Comparison of ENCODE assay signal across 27 cellular contexts in the genomic region with DNA sequence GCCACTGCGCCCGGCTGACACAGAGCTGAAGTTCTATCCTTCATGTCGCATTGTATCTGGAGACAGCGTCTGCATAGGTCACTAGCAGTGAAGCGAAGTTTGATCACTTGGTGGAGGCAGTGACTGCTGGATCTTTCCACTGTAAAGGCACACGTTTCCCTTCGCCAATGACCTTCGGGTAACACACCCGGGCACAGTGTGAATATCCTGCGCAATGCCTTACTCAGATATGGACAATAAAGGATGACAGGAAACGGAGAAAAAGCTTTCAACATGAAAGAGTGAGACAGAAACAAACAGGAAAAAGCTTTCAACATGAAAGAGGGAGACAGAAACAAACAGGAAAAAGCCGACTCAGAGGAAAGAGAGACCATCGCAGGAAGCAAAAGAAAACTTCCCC. TPM values are rescaled to one million over a fixed set of nuclear protein-coding genes. Genes with fewer than 3 reads are reported as not detected.
DNase-seq lines count a peak whose midpoint lies in the region; ATAC-seq and TF ChIP-seq lines count a peak whose summit lies in the region.
"Had no signal": no experiment of that assay in that cellular context is flagged by ENCODE, and none has a peak within 500 bp of the region (broad histone marks: within the 10 kb centered on the region; RNA-seq: fewer than 3 reads in every experiment).

No MANE protein-coding gene starts in this region.

- ATAC-seq in activated CD4-positive, alpha-beta T cell treated with anti-CD3 and anti-CD28 coated beads for 36 hours: peak; percentile 69
- peak; percentile 37 for ATAC-seq in CD4-positive, alpha-beta T cell (ENCODE audit: poor library complexity)
- ATAC-seq in right lobe of liver (peak in 3 of 4 donors; percentile 30 to 51 (median 36)), GM18498 (IDR thresholded peaks at IDR 0.05; ENCODE audit: unreplicated experiment) (no peak)
- ATAC-seq: activated CD4-positive, CD25-positive, alpha-beta regulatory T cell treated with anti-CD3 and anti-CD28 coated beads, Interleukin-2, amount 50 U/mL, for 24 hours; body of pancreas; heart right ventricle; natural killer cell treated with Interleukin-12 subunit alpha and Interleukin-12 subunit beta and Interleukin-15 and Interleukin-18, amount 100 ng/mL, for 72 hours had no signal

- H3K27me3 Mint-ChIP-seq in activated CD4-positive, alpha-beta T cell treated with anti-CD3 and anti-CD28 coated beads for 36 hours: no peaks in the 10 kb centered on the region
- H3K27me3 Mint-ChIP-seq in CD4-positive, alpha-beta T cell: no peaks in the 10 kb centered on the region
- H3K27me3 Mint-ChIP-seq in activated T-helper 1 cell treated with anti-CD3 and anti-CD28 coated beads, Interleukin-12 subunit alpha, Interleukin-12 subunit beta, Interleukin-2, Interleukin-4 antibody, amounts not matched to agents 30 ng/mL and 10 ng/mL and 1 ng/mL, durations not matched to agents 14 hours and 24 hours and 36 hours (ENCODE audit: insufficient read depth): peaks cover 2% of the 10 kb centered on the region
- H3K27me3 Mint-ChIP-seq: IgD-negative memory B cell; natural killer cell treated with Interleukin-12 subunit alpha and Interleukin-12 subunit beta and Interleukin-15 and Interleukin-18, amount 100 ng/mL, for 72 hours; type B pancreatic cell had no signal

- H3K4me3 Mint-ChIP-seq in activated CD4-positive, alpha-beta T cell treated with anti-CD3 and anti-CD28 coated beads for 36 hours: peak overlapping the region; percentile 39
- H3K4me3 Mint-ChIP-seq in CD4-positive, alpha-beta T cell: peak overlapping the region; percentile 13
- H3K4me3 Mint-ChIP-seq in activated T-helper 1 cell treated with anti-CD3 and anti-CD28 coated beads, Interleukin-12 subunit alpha, Interleukin-12 subunit beta, Interleukin-2, Interleukin-4 antibody, amounts not matched to agents 30 ng/mL and 10 ng/mL and 1 ng/mL, durations not matched to agents 14 hours and 24 hours and 36 hours: peak overlapping the region; percentile 48
- H3K4me3 Mint-ChIP-seq: natural killer cell treated with Interleukin-12 subunit alpha and Interleukin-12 subunit beta and Interleukin-15 and Interleukin-18, amount 100 ng/mL, for 72 hours; type B pancreatic cell had no signal

- no peak overlapping the region for H3K27ac ChIP-seq in CD4-positive, alpha-beta T cell (ENCODE audit: low read depth, low read length)
- H3K27ac ChIP-seq in right lobe of liver (no peak overlapping the region), Peyer's patch (no peak overlapping the region)
- H3K27ac ChIP-seq: 22Rv1, body of pancreas, heart right ventricle, RWPE1, stomach had no signal

- WGBS in right lobe of liver (ENCODE audit: insufficient coverage, low coverage, low lambda C conversion rate, missing lambda C conversion rate): 62% methylated on average over 13 of the region's 13 CpGs

- H3K27me3 ChIP-seq in CD4-positive, alpha-beta T cell (ENCODE audit: control insufficient read depth, insufficient read depth, low read length): no peaks in the 10 kb centered on the region
- H3K27me3 ChIP-seq in right lobe of liver (no peaks in the 10 kb centered on the region), Peyer's patch (no peaks in the 10 kb centered on the region)
- H3K27me3 ChIP-seq: body of pancreas, heart right ventricle, stomach had no signal

- H3K4me3 ChIP-seq in right lobe of liver (no peak overlapping the region), Peyer's patch (no peak overlapping the region)
- H3K4me3 ChIP-seq: body of pancreas, heart right ventricle, stomach had no signal

- H3K4me1 ChIP-seq in right lobe of liver (no peaks in the 10 kb centered on the region), Peyer's patch (no peaks in the 10 kb centered on the region)
- H3K4me1 ChIP-seq: body of pancreas had no signal

- no peak for TF ChIP-seq CTCF in CD4-positive, alpha-beta T cell (IDR thresholded peaks at IDR 0.05)
- TF ChIP-seq CTCF in right lobe of liver (IDR thresholded peaks at IDR 0.05) (no peak), Peyer's patch (IDR thresholded peaks at IDR 0.05) (no peak)

- no peaks in the 10 kb centered on the region for H3K9me3 ChIP-seq in CD4-positive, alpha-beta T cell (ENCODE audit: control insufficient read depth, low read length)
- H3K9me3 ChIP-seq in right lobe of liver: no peaks in the 10 kb centered on the region
- no peaks in the 10 kb centered on the region for H3K9me3 ChIP-seq in Peyer's patch
- H3K9me3 ChIP-seq: body of pancreas, heart right ventricle, SK-N-SH, stomach had no signal

- no peaks in the 10 kb centered on the region for H3K36me3 ChIP-seq in right lobe of liver
- H3K36me3 ChIP-seq in Peyer's patch: no peaks in the 10 kb centered on the region
- H3K36me3 ChIP-seq: heart right ventricle, stomach had no signal

- H3K27ac Mint-ChIP-seq in activated CD4-positive, alpha-beta T cell treated with anti-CD3 and anti-CD28 coated beads for 36 hours: no peak overlapping the region
- H3K27ac Mint-ChIP-seq in CD4-positive, alpha-beta T cell: no peak overlapping the region
- peak overlapping the region; percentile 59 for H3K27ac Mint-ChIP-seq in activated T-helper 1 cell treated with anti-CD3 and anti-CD28 coated beads, Interleukin-12 subunit alpha, Interleukin-12 subunit beta, Interleukin-2, Interleukin-4 antibody, amounts not matched to agents 30 ng/mL and 10 ng/mL and 1 ng/mL, durations not matched to agents 14 hours and 24 hours and 36 hours
- H3K27ac Mint-ChIP-seq: natural killer cell treated with Interleukin-12 subunit alpha and Interleukin-12 subunit beta and Interleukin-15 and Interleukin-18, amount 100 ng/mL, for 72 hours; type B pancreatic cell had no signal

- TF ChIP-seq POLR2A in right lobe of liver (IDR thresholded peaks at IDR 0.05) (no peak), Peyer's patch (IDR thresholded peaks at IDR 0.05) (no peak)

- H3K36me3 Mint-ChIP-seq in activated CD4-positive, alpha-beta T cell treated with anti-CD3 and anti-CD28 coated beads for 36 hours (ENCODE audit: low read depth): no peaks in the 10 kb centered on the region
- no peaks in the 10 kb centered on the region for H3K36me3 Mint-ChIP-seq in CD4-positive, alpha-beta T cell (ENCODE audit: low read depth)
- peaks cover 3% of the 10 kb centered on the region for H3K36me3 Mint-ChIP-seq in activated T-helper 1 cell treated with anti-CD3 and anti-CD28 coated beads, Interleukin-12 subunit alpha, Interleukin-12 subunit beta, Interleukin-2, Interleukin-4 antibody, amounts not matched to agents 30 ng/mL and 10 ng/mL and 1 ng/mL, durations not matched to agents 14 hours and 24 hours and 36 hours (ENCODE audit: low read depth)
- H3K36me3 Mint-ChIP-seq: IgD-negative memory B cell; natural killer cell treated with Interleukin-12 subunit alpha and Interleukin-12 subunit beta and Interleukin-15 and Interleukin-18, amount 100 ng/mL, for 72 hours; type B pancreatic cell had no signal

- intact Hi-C loops in activated CD4-positive, alpha-beta T cell treated with anti-CD3 and anti-CD28 coated beads for 36 hours (cut with DNase I, micrococcal nuclease): no loop called here
- intact Hi-C loops in CD4-positive, alpha-beta T cell (cut with DNase I, micrococcal nuclease): no loop called here
- intact Hi-C loops in activated T-helper 1 cell treated with anti-CD3 and anti-CD28 coated beads, Interleukin-12 subunit alpha, Interleukin-12 subunit beta, Interleukin-2, Interleukin-4 antibody, amounts not matched to agents 30 ng/mL and 10 ng/mL and 1 ng/mL, durations not matched to agents 14 hours and 24 hours and 36 hours (cut with micrococcal nuclease): no loop called here
- intact Hi-C loops in right lobe of liver (cut with DNase I): no loop called here

- CTCF ChIA-PET in activated CD4-positive, alpha-beta T cell treated with anti-CD3 and anti-CD28 coated beads for 36 hours (lab: Charles Lee): no interaction called here
- CTCF ChIA-PET in CD4-positive, alpha-beta T cell (lab: Charles Lee): no interaction called here

- DNase-seq in activated CD4-positive, alpha-beta T cell treated with anti-CD3 and anti-CD28 coated beads for 36 hours: peak; percentile 27
- DNase-seq in activated CD4-positive, alpha-beta T cell treated with anti-CD3 and anti-CD28 coated beads, Interleukin-2, amount 50 U/mL, for 48 hours: no peak
- DNase-seq in CD4-positive, alpha-beta T cell: no peak
- DNase-seq in activated T-helper 1 cell treated with anti-CD3 and anti-CD28 coated beads, Interleukin-12 subunit alpha, Interleukin-12 subunit beta, Interleukin-2, Interleukin-4 antibody, amounts not matched to agents 30 ng/mL and 10 ng/mL and 1 ng/mL, durations not matched to agents 14 hours and 24 hours and 36 hours (ENCODE audit: low spot score): no peak
- DNase-seq in right lobe of liver (no peak), Peyer's patch (no peak)
- no peak for DNase-seq in activated CD8-positive, alpha-beta memory T cell treated with anti-CD3 and anti-CD28 coated beads, Interleukin-2, amount 50 U/mL, for 4 hours
- DNase-seq: activated CD8-positive, alpha-beta memory T cell treated with anti-CD3 and anti-CD28 coated beads, Interleukin-2, amount 50 U/mL, for 48 hours; AML-193; body of pancreas; heart right ventricle; NCI-H1436 treated with DMSO at 0.1 percent for 48 hours; NCI-H526; posterior cingulate gyrus; SK-N-SH; stimulated activated CD4-positive, alpha-beta T cell treated with anti-CD3 and anti-CD28 coated beads, Interleukin-2, amount 100 ng/mL, for 24 hours; stomach; T1000 had no signal

- H3K9me3 Mint-ChIP-seq in activated CD4-positive, alpha-beta T cell treated with anti-CD3 and anti-CD28 coated beads for 36 hours (ENCODE audit: low read depth): no peaks in the 10 kb centered on the region
- no peaks in the 10 kb centered on the region for H3K9me3 Mint-ChIP-seq in CD4-positive, alpha-beta T cell
- H3K9me3 Mint-ChIP-seq in activated T-helper 1 cell treated with anti-CD3 and anti-CD28 coated beads, Interleukin-12 subunit alpha, Interleukin-12 subunit beta, Interleukin-2, Interleukin-4 antibody, amounts not matched to agents 30 ng/mL and 10 ng/mL and 1 ng/mL, durations not matched to agents 14 hours and 24 hours and 36 hours: no peaks in the 10 kb centered on the region
- H3K9me3 Mint-ChIP-seq: IgD-negative memory B cell; natural killer cell treated with Interleukin-12 subunit alpha and Interleukin-12 subunit beta and Interleukin-15 and Interleukin-18, amount 100 ng/mL, for 72 hours; type B pancreatic cell had no signal

- peaks cover 10% of the 10 kb centered on the region for H3K4me1 Mint-ChIP-seq in activated CD4-positive, alpha-beta T cell treated with anti-CD3 and anti-CD28 coated beads for 36 hours
- H3K4me1 Mint-ChIP-seq in CD4-positive, alpha-beta T cell (ENCODE audit: low read depth): peaks cover 20% of the 10 kb centered on the region
- H3K4me1 Mint-ChIP-seq in activated T-helper 1 cell treated with anti-CD3 and anti-CD28 coated beads, Interleukin-12 subunit alpha, Interleukin-12 subunit beta, Interleukin-2, Interleukin-4 antibody, amounts not matched to agents 30 ng/mL and 10 ng/mL and 1 ng/mL, durations not matched to agents 14 hours and 24 hours and 36 hours (ENCODE audit: low read depth): peaks cover 18% of the 10 kb centered on the region

- POLR2A ChIA-PET in activated CD4-positive, alpha-beta T cell treated with anti-CD3 and anti-CD28 coated beads for 36 hours (lab: Charles Lee): interaction anchor here (0.6 kb wide), 1 partner anchor 12 kb away, joined by 5 read pairs; no protein-coding TSS in a partner anchor
- POLR2A ChIA-PET in CD4-positive, alpha-beta T cell (lab: Charles Lee): interaction anchor here (0.8 kb wide), 1 partner anchor 105 kb away, joined by 3 read pairs; no protein-coding TSS in a partner anchor

RNA-seq across cellular contexts. Expression of gene ARL11, which starts 17.1 kb away (rescaled TPM):
- total RNA-seq in activated CD4-positive, alpha-beta T cell treated with anti-CD3 and anti-CD28 coated beads for 36 hours: under 1 TPM; 0.72 to 0.85 TPM
- total RNA-seq in CD4-positive, alpha-beta T cell: under 1 TPM; 0.11 to 0.14 TPM
- 0.80 and 0.93 TPM in 2 replicates for total RNA-seq in activated T-helper 1 cell treated with anti-CD3 and anti-CD28 coated beads, Interleukin-12 subunit alpha, Interleukin-12 subunit beta, Interleukin-2, Interleukin-4 antibody, amounts not matched to agents 30 ng/mL and 10 ng/mL and 1 ng/mL, durations not matched to agents 14 hours and 24 hours and 36 hours
- total RNA-seq in right lobe of liver (under 1 TPM; 0.18 to 0.53 (median 0.39) TPM), Peyer's patch (1 to 10 TPM; 1.2 to 5.0 (median 3.6) TPM)
- total RNA-seq: G401, MCF 10A had no signal

RNA-seq across cellular contexts. Expression of gene EBPL, which starts 45.8 kb away (rescaled TPM):
- total RNA-seq in activated CD4-positive, alpha-beta T cell treated with anti-CD3 and anti-CD28 coated beads for 36 hours: 10 to 100 TPM; 40.7 to 55.8 TPM
- 10 to 100 TPM; 22.3 to 23.2 TPM for total RNA-seq in CD4-positive, alpha-beta T cell
- 42.6 and 44.6 TPM in 2 replicates for total RNA-seq in activated T-helper 1 cell treated with anti-CD3 and anti-CD28 coated beads, Interleukin-12 subunit alpha, Interleukin-12 subunit beta, Interleukin-2, Interleukin-4 antibody, amounts not matched to agents 30 ng/mL and 10 ng/mL and 1 ng/mL, durations not matched to agents 14 hours and 24 hours and 36 hours
- total RNA-seq in right lobe of liver: 10 to 100 TPM; 45.1 to 95.2 (median 55.4) TPM
- 10 to 100 TPM in 3 of 4 donors, 1 to 10 TPM in 1; 6.7 to 21.6 (median 19.2) TPM for total RNA-seq in Peyer's patch
